ENCODE assay signal across 1 cellular context in the genomic region with DNA sequence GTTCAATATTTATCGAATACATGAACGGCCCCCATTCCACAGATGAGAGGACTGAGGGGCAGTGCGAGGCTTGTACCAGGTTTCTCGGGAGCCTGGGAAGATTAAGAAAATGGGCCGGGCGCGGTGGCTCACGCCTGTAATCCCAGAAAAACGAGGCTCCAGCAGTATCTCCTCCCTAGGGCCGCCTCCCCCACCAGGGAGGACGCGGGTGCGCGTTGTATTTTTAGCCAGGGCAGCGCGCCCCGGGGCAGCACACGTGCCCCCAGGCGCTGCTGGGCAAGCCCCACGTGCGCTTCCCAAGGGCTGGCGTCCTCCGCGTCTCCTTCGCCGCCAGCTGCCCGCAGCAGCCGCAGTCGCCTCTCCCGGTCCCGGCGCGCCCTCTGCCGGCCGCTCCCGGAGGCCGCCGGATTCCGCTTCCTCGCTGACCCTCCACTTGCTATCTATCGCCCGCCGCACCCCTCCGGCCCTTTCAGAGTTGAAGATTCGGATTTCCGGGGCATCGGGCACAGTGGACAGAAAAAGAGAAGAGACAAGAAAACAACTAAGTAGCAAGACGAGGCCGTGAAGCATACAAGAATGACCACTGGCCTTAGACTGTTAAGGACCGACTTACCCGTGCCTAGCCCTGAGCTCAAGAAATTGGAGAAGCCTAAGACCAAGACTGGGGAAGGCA.
A peak's percentile ranks its signal among the peaks of the same experiment; 100 is the strongest.
TF ChIP-seq lines count a peak whose summit lies in the region.

No MANE protein-coding gene starts in this region.

TF ChIP-seq in HepG2, 621 proteins besides CTCF, POLR2A, EP300 and RAD21 (continued from another document and continues in another):
- TF ChIP-seq ZZZ3 (CRISPR knock-in tag; IDR thresholded peaks at IDR 0.05; ENCODE audit: borderline replicate concordance) (no peak), ZFP90 (CRISPR knock-in tag; IDR thresholded peaks at IDR 0.05; ENCODE audit: borderline replicate concordance) (no peak), ZNF562 (CRISPR knock-in tag; IDR thresholded peaks at IDR 0.05; ENCODE audit: borderline replicate concordance) (no peak), POLR2G (IDR thresholded peaks at IDR 0.05; ENCODE audit: low read depth, low read length) (0 out of 2 replicates have a peak, but pooled peaks have one; percentile 29), SAP130 (CRISPR knock-in tag; IDR thresholded peaks at IDR 0.05; ENCODE audit: low read depth) (peak; percentile 80), TRIM24 (CRISPR knock-in tag; IDR thresholded peaks at IDR 0.05) (no peak), MAFK (conservative IDR thresholded peaks at IDR 0.05 in 1 of 2, IDR thresholded peaks at IDR 0.05 in 1 of 2; ENCODE audit: low read length in 2 of 2) (no peak), MIER2 (CRISPR knock-in tag; IDR thresholded peaks at IDR 0.05) (no peak), REL (CRISPR knock-in tag; conservative IDR thresholded peaks at IDR 0.05) (no peak), SKI (IDR thresholded peaks at IDR 0.05; ENCODE audit: partially characterized antibody) (peak; percentile 63), MBD4 (IDR thresholded peaks at IDR 0.05; ENCODE audit: borderline replicate concordance, low read length) (no peak), DPF2 (CRISPR knock-in tag; IDR thresholded peaks at IDR 0.05; ENCODE audit: borderline replicate concordance, low read depth) (no peak), ATF7-NPFF (CRISPR knock-in tag; IDR thresholded peaks at IDR 0.05; ENCODE audit: low read depth) (peak; percentile 65; the same call in 1 of the 2 replicates), ZNF572 (CRISPR knock-in tag; IDR thresholded peaks at IDR 0.05) (no peak), TOE1 (CRISPR knock-in tag; IDR thresholded peaks at IDR 0.05) (no peak), MED13 (CRISPR knock-in tag; IDR thresholded peaks at IDR 0.05) (no peak), CBX1 (IDR thresholded peaks at IDR 0.05; ENCODE audit: low read depth) (no peak), HOXA3 (CRISPR knock-in tag; IDR thresholded peaks at IDR 0.05) (peak; percentile 77), NFE2L2 (IDR thresholded peaks at IDR 0.05; ENCODE audit: low read length) (no peak), ZNF563 (CRISPR knock-in tag; IDR thresholded peaks at IDR 0.05) (peak; percentile 80), DMAP1 (CRISPR knock-in tag; IDR thresholded peaks at IDR 0.05) (0 out of 2 replicates have a peak, but pooled peaks have one; percentile 60)
- TF ChIP-seq, protein P1, sequence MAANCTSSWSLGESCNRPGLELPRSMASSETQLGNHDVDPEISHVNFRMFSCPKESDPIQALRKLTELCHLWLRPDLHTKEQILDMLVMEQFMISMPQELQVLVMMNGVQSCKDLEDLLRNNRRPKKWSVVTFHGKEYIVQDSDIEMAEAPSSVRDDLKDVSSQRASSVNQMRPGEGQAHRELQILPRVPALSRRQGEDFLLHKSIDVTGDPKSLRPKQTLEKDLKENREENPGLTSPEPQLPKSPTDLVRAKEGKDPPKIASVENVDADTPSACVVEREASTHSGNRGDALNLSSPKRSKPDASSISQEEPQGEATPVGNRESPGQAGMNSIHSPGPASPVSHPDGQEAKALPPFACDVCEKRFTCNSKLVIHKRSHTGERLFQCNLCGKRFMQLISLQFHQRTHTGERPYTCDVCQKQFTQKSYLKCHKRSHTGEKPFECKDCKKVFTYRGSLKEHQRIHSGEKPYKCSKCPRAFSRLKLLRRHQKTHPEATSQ (CRISPR knock-in tag; IDR thresholded peaks at IDR 0.05; ENCODE audit: borderline replicate concordance) = no peak
- TF ChIP-seq, protein P2, sequence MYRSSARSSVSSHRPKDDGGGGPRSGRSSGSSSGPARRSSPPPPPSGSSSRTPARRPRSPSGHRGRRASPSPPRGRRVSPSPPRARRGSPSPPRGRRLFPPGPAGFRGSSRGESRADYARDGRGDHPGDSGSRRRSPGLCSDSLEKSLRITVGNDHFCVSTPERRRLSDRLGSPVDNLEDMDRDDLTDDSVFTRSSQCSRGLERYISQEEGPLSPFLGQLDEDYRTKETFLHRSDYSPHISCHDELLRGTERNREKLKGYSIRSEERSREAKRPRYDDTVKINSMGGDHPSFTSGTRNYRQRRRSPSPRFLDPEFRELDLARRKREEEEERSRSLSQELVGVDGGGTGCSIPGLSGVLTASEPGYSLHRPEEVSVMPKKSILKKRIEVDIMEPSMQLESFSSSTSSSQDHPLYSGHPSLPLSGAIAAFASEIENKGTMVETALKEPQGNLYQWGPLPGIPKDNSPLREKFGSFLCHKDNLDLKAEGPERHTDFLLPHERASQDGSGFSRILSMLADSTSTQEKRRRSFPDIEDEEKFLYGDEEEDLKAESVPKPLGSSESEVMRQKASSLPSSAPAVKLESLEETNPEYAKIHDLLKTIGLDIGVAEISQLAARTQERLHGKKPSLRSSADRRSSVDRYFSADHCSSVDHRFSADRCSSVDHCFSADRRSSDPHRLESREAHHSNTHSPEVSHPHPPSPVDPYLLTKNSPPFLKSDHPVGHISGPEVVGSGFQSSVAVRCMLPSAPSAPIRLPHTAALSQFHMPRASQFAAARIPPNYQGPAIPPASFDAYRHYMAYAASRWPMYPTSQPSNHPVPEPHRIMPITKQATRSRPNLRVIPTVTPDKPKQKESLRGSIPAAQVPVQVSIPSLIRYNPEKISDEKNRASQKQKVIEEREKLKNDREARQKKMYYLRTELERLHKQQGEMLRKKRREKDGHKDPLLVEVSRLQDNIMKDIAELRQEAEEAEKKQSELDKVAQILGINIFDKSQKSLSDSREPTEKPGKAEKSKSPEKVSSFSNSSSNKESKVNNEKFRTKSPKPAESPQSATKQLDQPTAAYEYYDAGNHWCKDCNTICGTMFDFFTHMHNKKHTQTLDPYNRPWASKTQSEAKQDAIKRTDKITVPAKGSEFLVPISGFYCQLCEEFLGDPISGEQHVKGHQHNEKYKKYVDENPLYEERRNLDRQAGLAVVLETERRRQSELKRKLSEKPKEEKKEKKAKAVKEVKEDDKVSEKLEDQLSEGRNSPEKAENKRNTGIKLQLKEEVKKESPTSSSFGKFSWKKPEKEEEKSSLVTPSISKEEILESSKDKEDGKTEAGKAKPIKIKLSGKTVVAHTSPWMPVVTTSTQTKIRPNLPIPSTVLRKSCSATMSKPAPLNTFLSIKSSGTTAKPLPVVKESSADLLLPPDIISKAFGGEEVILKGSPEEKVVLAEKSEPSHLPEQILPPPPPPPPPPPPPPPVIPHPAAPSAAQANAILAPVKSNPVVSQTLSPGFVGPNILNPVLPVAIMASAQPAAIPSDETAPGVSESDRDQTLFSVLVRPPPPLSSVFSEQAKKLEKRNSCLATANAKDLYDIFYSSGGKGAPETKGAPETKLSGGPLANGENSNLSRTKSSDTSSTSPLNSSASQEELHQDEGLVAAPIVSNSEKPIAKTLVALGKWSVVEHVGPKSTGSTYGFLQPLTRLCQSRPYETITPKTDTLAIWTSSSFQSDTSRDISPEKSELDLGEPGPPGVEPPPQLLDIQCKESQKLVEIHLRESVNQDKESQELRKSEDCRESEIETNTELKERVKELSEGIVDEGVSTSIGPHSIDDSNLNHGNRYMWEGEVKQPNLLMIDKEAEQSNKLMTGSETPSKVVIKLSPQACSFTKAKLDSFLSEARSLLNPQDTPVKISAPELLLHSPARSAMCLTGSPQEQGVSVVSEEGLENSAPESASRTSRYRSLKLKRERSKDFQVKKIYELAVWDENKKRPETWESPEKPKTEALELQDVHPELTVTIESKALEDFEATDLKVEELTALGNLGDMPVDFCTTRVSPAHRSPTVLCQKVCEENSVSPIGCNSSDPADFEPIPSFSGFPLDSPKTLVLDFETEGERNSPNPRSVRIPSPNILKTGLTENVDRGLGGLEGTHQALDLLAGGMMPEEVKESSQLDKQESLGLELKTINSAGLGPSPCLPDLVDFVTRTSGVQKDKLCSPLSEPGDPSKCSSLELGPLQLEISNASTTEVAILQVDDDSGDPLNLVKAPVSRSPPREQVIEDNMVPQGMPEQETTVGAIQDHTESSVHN (CRISPR knock-in tag; IDR thresholded peaks at IDR 0.05) = no peak
- TF ChIP-seq, protein P3, sequence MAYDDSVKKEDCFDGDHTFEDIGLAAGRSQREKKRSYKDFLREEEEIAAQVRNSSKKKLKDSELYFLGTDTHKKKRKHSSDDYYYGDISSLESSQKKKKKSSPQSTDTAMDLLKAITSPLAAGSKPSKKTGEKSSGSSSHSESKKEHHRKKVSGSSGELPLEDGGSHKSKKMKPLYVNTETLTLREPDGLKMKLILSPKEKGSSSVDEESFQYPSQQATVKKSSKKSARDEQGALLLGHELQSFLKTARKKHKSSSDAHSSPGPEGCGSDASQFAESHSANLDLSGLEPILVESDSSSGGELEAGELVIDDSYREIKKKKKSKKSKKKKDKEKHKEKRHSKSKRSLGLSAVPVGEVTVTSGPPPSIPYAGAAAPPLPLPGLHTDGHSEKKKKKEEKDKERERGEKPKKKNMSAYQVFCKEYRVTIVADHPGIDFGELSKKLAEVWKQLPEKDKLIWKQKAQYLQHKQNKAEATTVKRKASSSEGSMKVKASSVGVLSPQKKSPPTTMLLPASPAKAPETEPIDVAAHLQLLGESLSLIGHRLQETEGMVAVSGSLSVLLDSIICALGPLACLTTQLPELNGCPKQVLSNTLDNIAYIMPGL (CRISPR knock-in tag; IDR thresholded peaks at IDR 0.05; ENCODE audit: borderline replicate concordance in 1 of 2, low read depth in 1 of 2) = peak; percentile 78 to 79
- TF ChIP-seq, protein P4, sequence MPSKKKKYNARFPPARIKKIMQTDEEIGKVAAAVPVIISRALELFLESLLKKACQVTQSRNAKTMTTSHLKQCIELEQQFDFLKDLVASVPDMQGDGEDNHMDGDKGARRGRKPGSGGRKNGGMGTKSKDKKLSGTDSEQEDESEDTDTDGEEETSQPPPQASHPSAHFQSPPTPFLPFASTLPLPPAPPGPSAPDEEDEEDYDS (CRISPR knock-in tag; IDR thresholded peaks at IDR 0.05) = no peak
- TF ChIP-seq, protein P5, sequence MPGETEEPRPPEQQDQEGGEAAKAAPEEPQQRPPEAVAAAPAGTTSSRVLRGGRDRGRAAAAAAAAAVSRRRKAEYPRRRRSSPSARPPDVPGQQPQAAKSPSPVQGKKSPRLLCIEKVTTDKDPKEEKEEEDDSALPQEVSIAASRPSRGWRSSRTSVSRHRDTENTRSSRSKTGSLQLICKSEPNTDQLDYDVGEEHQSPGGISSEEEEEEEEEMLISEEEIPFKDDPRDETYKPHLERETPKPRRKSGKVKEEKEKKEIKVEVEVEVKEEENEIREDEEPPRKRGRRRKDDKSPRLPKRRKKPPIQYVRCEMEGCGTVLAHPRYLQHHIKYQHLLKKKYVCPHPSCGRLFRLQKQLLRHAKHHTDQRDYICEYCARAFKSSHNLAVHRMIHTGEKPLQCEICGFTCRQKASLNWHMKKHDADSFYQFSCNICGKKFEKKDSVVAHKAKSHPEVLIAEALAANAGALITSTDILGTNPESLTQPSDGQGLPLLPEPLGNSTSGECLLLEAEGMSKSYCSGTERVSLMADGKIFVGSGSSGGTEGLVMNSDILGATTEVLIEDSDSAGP (CRISPR knock-in tag; IDR thresholded peaks at IDR 0.05; ENCODE audit: borderline replicate concordance) = peak; percentile 63; the same call in 1 of the 2 replicates
- TF ChIP-seq, protein P6, sequence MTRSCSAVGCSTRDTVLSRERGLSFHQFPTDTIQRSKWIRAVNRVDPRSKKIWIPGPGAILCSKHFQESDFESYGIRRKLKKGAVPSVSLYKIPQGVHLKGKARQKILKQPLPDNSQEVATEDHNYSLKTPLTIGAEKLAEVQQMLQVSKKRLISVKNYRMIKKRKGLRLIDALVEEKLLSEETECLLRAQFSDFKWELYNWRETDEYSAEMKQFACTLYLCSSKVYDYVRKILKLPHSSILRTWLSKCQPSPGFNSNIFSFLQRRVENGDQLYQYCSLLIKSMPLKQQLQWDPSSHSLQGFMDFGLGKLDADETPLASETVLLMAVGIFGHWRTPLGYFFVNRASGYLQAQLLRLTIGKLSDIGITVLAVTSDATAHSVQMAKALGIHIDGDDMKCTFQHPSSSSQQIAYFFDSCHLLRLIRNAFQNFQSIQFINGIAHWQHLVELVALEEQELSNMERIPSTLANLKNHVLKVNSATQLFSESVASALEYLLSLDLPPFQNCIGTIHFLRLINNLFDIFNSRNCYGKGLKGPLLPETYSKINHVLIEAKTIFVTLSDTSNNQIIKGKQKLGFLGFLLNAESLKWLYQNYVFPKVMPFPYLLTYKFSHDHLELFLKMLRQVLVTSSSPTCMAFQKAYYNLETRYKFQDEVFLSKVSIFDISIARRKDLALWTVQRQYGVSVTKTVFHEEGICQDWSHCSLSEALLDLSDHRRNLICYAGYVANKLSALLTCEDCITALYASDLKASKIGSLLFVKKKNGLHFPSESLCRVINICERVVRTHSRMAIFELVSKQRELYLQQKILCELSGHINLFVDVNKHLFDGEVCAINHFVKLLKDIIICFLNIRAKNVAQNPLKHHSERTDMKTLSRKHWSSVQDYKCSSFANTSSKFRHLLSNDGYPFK (CRISPR knock-in tag; IDR thresholded peaks at IDR 0.05; ENCODE audit: borderline replicate concordance) = no peak
- TF ChIP-seq, protein P7, sequence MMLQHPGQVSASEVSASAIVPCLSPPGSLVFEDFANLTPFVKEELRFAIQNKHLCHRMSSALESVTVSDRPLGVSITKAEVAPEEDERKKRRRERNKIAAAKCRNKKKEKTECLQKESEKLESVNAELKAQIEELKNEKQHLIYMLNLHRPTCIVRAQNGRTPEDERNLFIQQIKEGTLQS (CRISPR knock-in tag; IDR thresholded peaks at IDR 0.05) = 0 out of 2 replicates have a peak, but pooled peaks have one; percentile 9
- TF ChIP-seq, protein P8, sequence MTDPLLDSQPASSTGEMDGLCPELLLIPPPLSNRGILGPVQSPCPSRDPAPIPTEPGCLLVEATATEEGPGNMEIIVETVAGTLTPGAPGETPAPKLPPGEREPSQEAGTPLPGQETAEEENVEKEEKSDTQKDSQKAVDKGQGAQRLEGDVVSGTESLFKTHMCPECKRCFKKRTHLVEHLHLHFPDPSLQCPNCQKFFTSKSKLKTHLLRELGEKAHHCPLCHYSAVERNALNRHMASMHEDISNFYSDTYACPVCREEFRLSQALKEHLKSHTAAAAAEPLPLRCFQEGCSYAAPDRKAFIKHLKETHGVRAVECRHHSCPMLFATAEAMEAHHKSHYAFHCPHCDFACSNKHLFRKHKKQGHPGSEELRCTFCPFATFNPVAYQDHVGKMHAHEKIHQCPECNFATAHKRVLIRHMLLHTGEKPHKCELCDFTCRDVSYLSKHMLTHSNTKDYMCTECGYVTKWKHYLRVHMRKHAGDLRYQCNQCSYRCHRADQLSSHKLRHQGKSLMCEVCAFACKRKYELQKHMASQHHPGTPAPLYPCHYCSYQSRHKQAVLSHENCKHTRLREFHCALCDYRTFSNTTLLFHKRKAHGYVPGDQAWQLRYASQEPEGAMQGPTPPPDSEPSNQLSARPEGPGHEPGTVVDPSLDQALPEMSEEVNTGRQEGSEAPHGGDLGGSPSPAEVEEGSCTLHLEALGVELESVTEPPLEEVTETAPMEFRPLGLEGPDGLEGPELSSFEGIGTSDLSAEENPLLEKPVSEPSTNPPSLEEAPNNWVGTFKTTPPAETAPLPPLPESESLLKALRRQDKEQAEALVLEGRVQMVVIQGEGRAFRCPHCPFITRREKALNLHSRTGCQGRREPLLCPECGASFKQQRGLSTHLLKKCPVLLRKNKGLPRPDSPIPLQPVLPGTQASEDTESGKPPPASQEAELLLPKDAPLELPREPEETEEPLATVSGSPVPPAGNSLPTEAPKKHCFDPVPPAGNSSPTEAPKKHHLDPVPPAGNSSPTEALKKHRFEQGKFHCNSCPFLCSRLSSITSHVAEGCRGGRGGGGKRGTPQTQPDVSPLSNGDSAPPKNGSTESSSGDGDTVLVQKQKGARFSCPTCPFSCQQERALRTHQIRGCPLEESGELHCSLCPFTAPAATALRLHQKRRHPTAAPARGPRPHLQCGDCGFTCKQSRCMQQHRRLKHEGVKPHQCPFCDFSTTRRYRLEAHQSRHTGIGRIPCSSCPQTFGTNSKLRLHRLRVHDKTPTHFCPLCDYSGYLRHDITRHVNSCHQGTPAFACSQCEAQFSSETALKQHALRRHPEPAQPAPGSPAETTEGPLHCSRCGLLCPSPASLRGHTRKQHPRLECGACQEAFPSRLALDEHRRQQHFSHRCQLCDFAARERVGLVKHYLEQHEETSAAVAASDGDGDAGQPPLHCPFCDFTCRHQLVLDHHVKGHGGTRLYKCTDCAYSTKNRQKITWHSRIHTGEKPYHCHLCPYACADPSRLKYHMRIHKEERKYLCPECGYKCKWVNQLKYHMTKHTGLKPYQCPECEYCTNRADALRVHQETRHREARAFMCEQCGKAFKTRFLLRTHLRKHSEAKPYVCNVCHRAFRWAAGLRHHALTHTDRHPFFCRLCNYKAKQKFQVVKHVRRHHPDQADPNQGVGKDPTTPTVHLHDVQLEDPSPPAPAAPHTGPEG (CRISPR knock-in tag; IDR thresholded peaks at IDR 0.05) = no peak
